25 cellular contexts compared by ENCODE assay signal in the genomic region with DNA sequence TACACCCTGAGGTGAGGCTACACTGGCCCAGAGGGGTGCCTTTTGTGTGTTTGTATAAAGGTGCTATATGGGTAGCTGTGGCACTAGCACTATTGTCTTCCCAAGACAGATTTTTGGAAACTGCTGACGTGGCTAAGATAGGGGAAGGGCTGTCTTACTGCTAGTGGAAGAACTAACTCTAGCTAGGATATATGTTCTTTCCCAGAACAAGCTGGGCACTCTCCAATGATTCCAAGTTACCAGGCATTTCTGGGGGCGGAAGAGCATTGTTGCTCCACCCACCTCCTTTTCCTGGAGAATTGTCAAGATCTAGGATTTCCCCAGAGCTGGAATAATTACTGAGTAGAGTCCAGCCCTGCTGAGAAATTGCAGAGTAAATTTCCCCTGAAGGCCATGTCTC.
DNase-seq lines count a peak whose midpoint lies in the region; ATAC-seq, FAIRE-seq and TF ChIP-seq lines count a peak whose summit lies in the region.
"Had no signal": no experiment of that assay in that cellular context is flagged by ENCODE, and none has a peak within 500 bp of the region (broad histone marks: within the 10 kb centered on the region; RNA-seq: fewer than 3 reads in every experiment).

No MANE protein-coding gene starts in this region.

- no peaks in the 10 kb centered on the region for H3K4me1 ChIP-seq in breast epithelium
- H3K4me1 ChIP-seq in K562 (replicated peaks in 1 of 2; ENCODE audit: control insufficient read depth in 2 of 2, insufficient read depth in 2 of 2, low read length in 2 of 2): peaks cover 8 to 28% of the 10 kb centered on the region in 2 experiments; a peak in 3 of 5 replicates
- H3K4me1 ChIP-seq in keratinocyte (ENCODE audit: control insufficient read depth, extremely low read depth, insufficient read depth, low read length): peaks cover 33% of the 10 kb centered on the region
- H3K4me1 ChIP-seq in upper lobe of right lung: no peaks in the 10 kb centered on the region
- H3K4me1 ChIP-seq: HAP-1, lower lobe of right lung had no signal

- H3K4me3 ChIP-seq in breast epithelium: no peak overlapping the region
- H3K4me3 ChIP-seq in K562: no peak overlapping the region
- no peak overlapping the region for H3K4me3 ChIP-seq in keratinocyte (ENCODE audit: control insufficient read depth in 2 of 3, extremely low read depth in 1 of 3, insufficient read depth in 2 of 3, low read depth in 1 of 3, low read length in 3 of 3)
- H3K4me3 ChIP-seq in upper lobe of right lung: no peak overlapping the region
- H3K4me3 ChIP-seq: HAP-1, lower lobe of right lung, transverse colon had no signal

- H3K4me3 Mint-ChIP-seq in MCF 10A (ENCODE audit: unreplicated experiment): no peak overlapping the region
- H3K4me3 Mint-ChIP-seq: activated naive CD4-positive, alpha-beta T cell treated with anti-CD3 and anti-CD28 coated beads for 36 hours; B cell; stimulated activated naive B cell treated with anti-CD40 and anti-IgM and Interleukin-4, amounts not matched to agents 10 μg/mL and 1 μg/mL and 100 μg/mL, for 72 hours had no signal

- peaks cover 5% of the 10 kb centered on the region for H3K36me3 Mint-ChIP-seq in MCF 10A (ENCODE audit: insufficient read depth, unreplicated experiment)
- H3K36me3 Mint-ChIP-seq: stimulated activated naive B cell treated with anti-CD40 and anti-IgM and Interleukin-4, amounts not matched to agents 10 μg/mL and 1 μg/mL and 100 μg/mL, for 72 hours had no signal

- H3K4me2 ChIP-seq in K562 (ENCODE audit: insufficient read depth, low read length) (no peak overlapping the region), keratinocyte (ENCODE audit: control insufficient read depth, extremely low read depth, insufficient read depth, low read depth, low read length) (peak overlapping the region; percentile 13)

- H3K27me3 Mint-ChIP-seq in MCF 10A (ENCODE audit: insufficient read depth, unreplicated experiment): no peaks in the 10 kb centered on the region
- H3K27me3 Mint-ChIP-seq: B cell; stimulated activated naive B cell treated with anti-CD40 and anti-IgM and Interleukin-4, amounts not matched to agents 10 μg/mL and 1 μg/mL and 100 μg/mL, for 72 hours had no signal

- no TSS peak for BruUV-seq in MCF 10A (replicated peaks; lab: Mats Ljungman, UMichigan)
- no TSS peak for BruUV-seq in K562 (replicated peaks; lab: Mats Ljungman, UMichigan)

- ATAC-seq in K562 (no peak; the same call in 2 of the 3 replicates), upper lobe of right lung (no peak), omental fat pad (ENCODE audit: low FRiP score) (no peak)
- ATAC-seq: lower lobe of right lung; stimulated activated naive B cell treated with anti-CD40 and anti-IgM and Interleukin-4, amounts not matched to agents 10 μg/mL and 1 μg/mL and 100 μg/mL, for 72 hours had no signal

- intact Hi-C loops in MCF 10A (cut with micrococcal nuclease) (no loop called here), breast epithelium (cut with DNase I; ENCODE audit: low total_unique reads) (no loop called here), K562 (cut with micrococcal nuclease) (no loop called here), upper lobe of right lung (cut with DNase I) (no loop called here)

- H3K27ac ChIP-seq in breast epithelium (no peak overlapping the region), K562 (ENCODE audit: extremely low read depth, low read depth, low read length) (peak overlapping the region; percentile 39; the same call in 1 of the 3 replicates), keratinocyte (ENCODE audit: control insufficient read depth, insufficient read depth, low read length) (peak overlapping the region; percentile 99), upper lobe of right lung (no peak overlapping the region)
- H3K27ac ChIP-seq: lower lobe of right lung had no signal

- CTCF ChIA-PET in MCF 10A (lab: Yijun Ruan, JAX): interaction anchor here (0.6 to 1.2 kb wide), 3 partner anchors 41 to 410 kb away, joined by 3 to 4 read pairs (median 3); no protein-coding TSS in a partner anchor
- CTCF ChIA-PET in K562 (lab: Yijun Ruan, JAX; ENCODE audit: low intra/inter-chr PET ratio): no interaction called here

- H3K9ac ChIP-seq in K562 (ENCODE audit: insufficient read depth in 1 of 2, low read depth in 2 of 2, low read length in 2 of 2): no peak overlapping the region
- H3K9ac ChIP-seq in keratinocyte (ENCODE audit: control insufficient read depth, extremely low read depth, insufficient read depth, low read length): peak overlapping the region; percentile 5

- no peak for FAIRE-seq in K562 (lab: Jason Lieb, UNC)
- FAIRE-seq in keratinocyte (lab: Jason Lieb, UNC): peak; percentile 80
- FAIRE-seq: islet of Langerhans had no signal

- H3K36me3 ChIP-seq in breast epithelium: no peaks in the 10 kb centered on the region
- H3K36me3 ChIP-seq in K562 (ENCODE audit: control insufficient read depth, insufficient read depth, low read length): no peaks in the 10 kb centered on the region
- no peaks in the 10 kb centered on the region for H3K36me3 ChIP-seq in keratinocyte (ENCODE audit: control insufficient read depth in 2 of 2, extremely low read depth in 1 of 2, insufficient read depth in 2 of 2, low read length in 2 of 2)
- H3K36me3 ChIP-seq in upper lobe of right lung: no peaks in the 10 kb centered on the region
- H3K36me3 ChIP-seq: HAP-1, lower lobe of right lung, transverse colon had no signal

- no peak for TF ChIP-seq CTCF in MCF 10A (IDR thresholded peaks at IDR 0.05; ENCODE audit: unreplicated experiment)
- no peak for TF ChIP-seq CTCF in breast epithelium (IDR thresholded peaks at IDR 0.05)
- TF ChIP-seq CTCF in K562 (IDR thresholded peaks at IDR 0.05 in 2 of 3, conservative IDR thresholded peaks at IDR 0.05 in 1 of 3; ENCODE audit: insufficient read depth in 2 of 3, low read depth in 1 of 3, low read length in 3 of 3): no peak
- TF ChIP-seq CTCF in keratinocyte (optimal IDR thresholded peaks at IDR 0.05 in 1 of 3, IDR thresholded peaks at IDR 0.05 in 1 of 3, conservative IDR thresholded peaks at IDR 0.05 in 1 of 3; ENCODE audit: extremely low read depth in 1 of 3, insufficient read depth in 2 of 3, low read length in 3 of 3): no peak
- no peak for TF ChIP-seq CTCF in upper lobe of right lung (IDR thresholded peaks at IDR 0.05)
- no peak for TF ChIP-seq CTCF in omental fat pad (IDR thresholded peaks at IDR 0.05)

- H3K27ac Mint-ChIP-seq in MCF 10A (ENCODE audit: low read depth, unreplicated experiment): peak overlapping the region; percentile 63
- H3K27ac Mint-ChIP-seq: activated naive CD4-positive, alpha-beta T cell treated with anti-CD3 and anti-CD28 coated beads for 36 hours; B cell; stimulated activated naive B cell treated with anti-CD40 and anti-IgM and Interleukin-4, amounts not matched to agents 10 μg/mL and 1 μg/mL and 100 μg/mL, for 72 hours had no signal

- WGBS in K562 (ENCODE audit: insufficient coverage, low coverage, missing lambda C conversion rate): 61% methylated on average over 2 of the region's 2 CpGs

- H2AFZ ChIP-seq in K562 (ENCODE audit: low read depth, low read length) (peak overlapping the region; percentile 37; the same call in 1 of the 2 replicates), keratinocyte (ENCODE audit: control insufficient read depth, low read length) (peak overlapping the region; percentile 58)

- no peak for TF ChIP-seq RAD21 in K562 (CRISPR knock-in tag; conservative IDR thresholded peaks at IDR 0.05 in 1 of 2, IDR thresholded peaks at IDR 0.05 in 1 of 2)

- no peaks in the 10 kb centered on the region for H3K27me3 ChIP-seq in breast epithelium
- no peaks in the 10 kb centered on the region for H3K27me3 ChIP-seq in K562 (ENCODE audit: control insufficient read depth in 2 of 2, insufficient read depth in 2 of 2, low read length in 2 of 2)
- no peaks in the 10 kb centered on the region for H3K27me3 ChIP-seq in keratinocyte (ENCODE audit: control insufficient read depth, extremely low read depth, insufficient read depth, low read length)
- no peaks in the 10 kb centered on the region for H3K27me3 ChIP-seq in upper lobe of right lung
- H3K27me3 ChIP-seq: transverse colon had no signal

- no peaks in the 10 kb centered on the region for H3K9me1 ChIP-seq in K562 (ENCODE audit: control insufficient read depth, insufficient read depth, low read length)
- H3K9me1 ChIP-seq in keratinocyte (ENCODE audit: control insufficient read depth, extremely low read depth, insufficient read depth, low read length): no peaks in the 10 kb centered on the region

- no peak for TF ChIP-seq EP300 in K562 (IDR thresholded peaks at IDR 0.05; ENCODE audit: low read length)

- POLR2A ChIA-PET in MCF 10A (lab: Yijun Ruan, JAX) (interaction anchor here (0.7 to 4.5 kb wide), 11 partner anchors 15 to 409 kb away, joined by 3 to 30 read pairs (median 4); a partner anchor contains a TSS), K562 (lab: Yijun Ruan, JAX) (interaction anchor here (1.0 kb wide), 1 partner anchor 9 kb away, joined by 3 read pairs; no protein-coding TSS in a partner anchor)

- H3K9me3 Mint-ChIP-seq in MCF 10A (ENCODE audit: unreplicated experiment): no peaks in the 10 kb centered on the region
- H3K9me3 Mint-ChIP-seq: activated naive CD4-positive, alpha-beta T cell treated with anti-CD3 and anti-CD28 coated beads for 36 hours had no signal

- peaks cover 15% of the 10 kb centered on the region for H3K4me1 Mint-ChIP-seq in MCF 10A (ENCODE audit: insufficient read depth, unreplicated experiment)
- H3K4me1 Mint-ChIP-seq: B cell; stimulated activated naive B cell treated with anti-CD40 and anti-IgM and Interleukin-4, amounts not matched to agents 10 μg/mL and 1 μg/mL and 100 μg/mL, for 72 hours had no signal

- TF ChIP-seq POLR2A in breast epithelium (IDR thresholded peaks at IDR 0.05): no peak
- no peak for TF ChIP-seq POLR2A in K562 (conservative IDR thresholded peaks at IDR 0.05)
- TF ChIP-seq POLR2A in erythroblast (IDR thresholded peaks at IDR 0.05; ENCODE audit: low read length): no peak

- H3K79me2 ChIP-seq in K562 (ENCODE audit: control insufficient read depth, insufficient read depth, low read length): no peaks in the 10 kb centered on the region
- no peaks in the 10 kb centered on the region for H3K79me2 ChIP-seq in keratinocyte (ENCODE audit: control insufficient read depth, insufficient read depth, low read length)

- peak; percentile 81 for DNase-seq in MCF 10A (ENCODE audit: unreplicated experiment)
- DNase-seq in breast epithelium (ENCODE audit: low spot score in 2 of 2): no peak
- no peak for DNase-seq in K562 (ENCODE audit: extremely low read depth in 1 of 4, low spot score in 3 of 4)
- DNase-seq in keratinocyte (ENCODE audit: low read depth, low spot score): no peak
- no peak for DNase-seq in Kasumi-1 (lab: John Stamatoyannopoulos, UW)
- no peak for DNase-seq in upper lobe of right lung
- no peak for DNase-seq in omental fat pad (ENCODE audit: low spot score)
- DNase-seq in erythroblast (lab: John Stamatoyannopoulos, UW): no peak
- DNase-seq: 8988T; activated CD4-positive, CD25-positive, alpha-beta regulatory T cell treated with anti-CD3 and anti-CD28 coated beads, Interleukin-2, amount 50 U/mL, for 72 hours; activated CD8-positive, alpha-beta memory T cell treated with anti-CD3 and anti-CD28 coated beads for 24 hours; activated naive CD4-positive, alpha-beta T cell treated with anti-CD3 and anti-CD28 coated beads for 36 hours; activated T-cell treated with anti-CD3 and anti-CD28 coated beads, Interleukin-2, amount 50 U/mL, for 48 hours; anterior cingulate cortex; cerebellar nuclear complex; DMS79 treated with DMSO at 0.1 percent for 48 hours; effector CD8-positive, alpha-beta T cell; lower lobe of right lung; NCI-H526 treated with DMSO at 0.1 percent for 48 hours; stimulated activated CD4-positive, alpha-beta T cell treated with anti-CD3 and anti-CD28 coated beads, Interleukin-1b, Interleukin-23, amount 100 ng/mL, for 48 hours; stimulated activated naive B cell treated with anti-CD40 and anti-IgM and Interleukin-4, amounts not matched to agents 10 μg/mL and 1 μg/mL and 100 μg/mL, for 72 hours; transverse colon had no signal

- in situ Hi-C loops in K562 (cut with MboI): no loop called here

- no peaks in the 10 kb centered on the region for H4K20me1 ChIP-seq in K562 (replicated peaks; ENCODE audit: control insufficient read depth, insufficient read depth, low read length)
- no peaks in the 10 kb centered on the region for H4K20me1 ChIP-seq in keratinocyte (ENCODE audit: control insufficient read depth, extremely low read depth, insufficient read depth, low read length)

- H3K9me3 ChIP-seq in breast epithelium (no peaks in the 10 kb centered on the region), K562 (replicated peaks; ENCODE audit: control insufficient read depth, insufficient read depth, low read depth, low read length) (no peaks in the 10 kb centered on the region), keratinocyte (ENCODE audit: control insufficient read depth, low read depth, low read length) (no peaks in the 10 kb centered on the region), upper lobe of right lung (no peaks in the 10 kb centered on the region)
- H3K9me3 ChIP-seq: HAP-1, lower lobe of right lung, transverse colon had no signal

- dilution Hi-C loops in keratinocyte (cut with MboI; ENCODE audit: extremely low pct_ligation_motif_present, low sequenced_read_pairs): no loop called here

Comparison
In these comparisons a context has a peak if more than half of its experiments do, and no peak if none do; other contexts are left out.
1. H3K27ac ChIP-seq: peak in K562 (single experiment) and keratinocyte (single experiment); none in breast epithelium (0 of 2) and upper lobe of right lung (single experiment).